Comparison of ENCODE assay signal across 19 cellular contexts in the genomic region with DNA sequence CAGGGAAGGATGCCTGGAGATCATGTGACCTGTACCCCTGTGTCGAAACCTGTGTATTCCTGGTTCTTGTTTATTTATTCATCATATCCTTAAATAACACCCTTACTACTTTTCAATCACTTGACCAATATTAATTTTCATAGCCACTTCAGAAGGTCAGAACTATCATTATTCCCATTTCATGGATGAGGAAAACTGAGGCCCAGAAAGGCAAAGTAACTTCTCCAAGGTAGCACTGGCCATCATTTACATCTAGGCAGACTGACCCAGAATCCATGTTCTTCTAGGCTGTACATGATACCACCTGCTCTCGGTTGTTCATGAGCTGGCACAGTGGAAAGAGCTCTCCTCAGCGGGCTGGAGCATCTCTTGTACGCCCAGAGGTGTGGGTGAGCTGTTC. TPM values are rescaled to one million over a fixed set of nuclear protein-coding genes. Genes with fewer than 3 reads are reported as not detected.
"Had no signal": no experiment of that assay in that cellular context is flagged by ENCODE, and none has a peak within 500 bp of the region (broad histone marks: within the 10 kb centered on the region; RNA-seq: fewer than 3 reads in every experiment).

No MANE protein-coding gene starts in this region.

- H3K27ac ChIP-seq: cardiac muscle cell had no signal

- DNase-seq: activated CD8-positive, alpha-beta memory T cell treated with anti-CD3 and anti-CD28 coated beads for 24 hours; activated effector memory CD4-positive, alpha-beta T cell treated with Interleukin-2 at 50 U/mL for 16 hours; activated naive CD4-positive, alpha-beta T cell treated with anti-CD3 and anti-CD28 coated beads for 36 hours; activated naive CD8-positive, alpha-beta T cell treated with anti-CD3 and anti-CD28 coated beads, Interleukin-2, amount 10 ng/mL, durations not matched to agents 7 days and 5 days; activated T-cell treated with anti-CD3 and anti-CD28 coated beads, Interleukin-2, amount 50 U/mL, for 48 hours; amniotic stem cell; effector memory CD4-positive, alpha-beta T cell; stimulated activated CD4-positive, alpha-beta T cell treated with anti-CD3 and anti-CD28 coated beads, Interleukin-4, amount 100 ng/mL, for 1 hour; stimulated activated naive CD4-positive, alpha-beta T cell had no signal

- H3K9me3 ChIP-seq: mucosa of descending colon, spleen, tibial nerve had no signal

- H3K4me3 ChIP-seq: cardiac muscle cell, mucosa of descending colon, spleen, tibial nerve had no signal

- H3K27me3 ChIP-seq: cardiac muscle cell, tibial nerve had no signal

- FAIRE-seq: endothelial cell of umbilical vein, frontal cortex had no signal

- H3K36me3 ChIP-seq: cardiac muscle cell, spleen, tibial nerve had no signal

RNA-seq across cellular contexts. Expression of a gene that starts 49.4 kb away (rescaled TPM):
- total RNA-seq: activated naive CD4-positive, alpha-beta T cell treated with anti-CD3 and anti-CD28 coated beads for 36 hours; activated naive CD8-positive, alpha-beta T cell treated with anti-CD3 and anti-CD28 coated beads, Interleukin-2, amount 10 ng/mL, durations not matched to agents 7 days and 5 days; esophagus mucosa; left cardiac atrium; lower leg skin; T-helper 1 cell treated with Interleukin-12 subunit alpha and Interleukin-12 subunit beta and Interleukin-4 antibody, amounts not matched to agents 30 ng/mL and 1 ng/mL, for 36 hours had no signal
- polyA plus RNA-seq: cardiac muscle cell, endothelial cell of umbilical vein had no signal
